Comparison of ENCODE assay signal across 15 cellular contexts in the genomic region with DNA sequence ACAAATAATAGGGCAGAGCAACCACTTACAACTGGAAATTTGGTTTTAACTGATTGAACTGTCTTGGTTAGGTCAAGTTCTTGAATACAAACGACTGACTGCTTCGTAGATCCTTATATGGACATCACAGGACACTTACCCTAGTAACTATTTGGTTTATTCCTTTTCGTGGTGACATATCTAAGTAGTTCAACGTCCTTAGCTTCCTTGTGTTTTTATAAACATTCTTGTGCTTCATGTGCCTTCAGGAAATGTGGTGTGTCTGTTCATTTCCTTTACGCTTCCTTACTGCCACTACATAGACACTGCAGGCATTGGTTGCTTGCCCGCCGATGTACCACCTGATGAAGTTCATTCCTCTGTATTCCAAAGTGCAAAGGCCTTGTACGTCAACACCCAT. TPM values are rescaled to one million over a fixed set of nuclear protein-coding genes. Genes with fewer than 3 reads are reported as not detected.
DNase-seq lines count a peak whose midpoint lies in the region; ATAC-seq and TF ChIP-seq lines count a peak whose summit lies in the region.
"Had no signal": no experiment of that assay in that cellular context is flagged by ENCODE, and none has a peak within 500 bp of the region (broad histone marks: within the 10 kb centered on the region; RNA-seq: fewer than 3 reads in every experiment).

No MANE protein-coding gene starts in this region.

- no peaks in the 10 kb centered on the region for H3K9me3 ChIP-seq in sigmoid colon
- H3K9me3 ChIP-seq: ovary, thyroid gland had no signal

- TF ChIP-seq POLR2A in sigmoid colon (IDR thresholded peaks at IDR 0.05) = no peak

- intact Hi-C loops in activated naive CD4-positive, alpha-beta T cell treated with anti-CD3 and anti-CD28 coated beads for 36 hours (cut with micrococcal nuclease) = no loop called here
- intact Hi-C loops in sigmoid colon (cut with DNase I) = no loop called here

- H3K4me1 Mint-ChIP-seq in activated naive CD4-positive, alpha-beta T cell treated with anti-CD3 and anti-CD28 coated beads for 36 hours (ENCODE audit: low read depth) = peaks cover 54% of the 10 kb centered on the region
- H3K4me1 Mint-ChIP-seq in T-cell = peaks cover 48 to 75% (median 71%) of the 10 kb centered on the region in 3 donors
- H3K4me1 Mint-ChIP-seq in endothelial cell (ENCODE audit: unreplicated experiment) = peaks cover 24% of the 10 kb centered on the region

- ATAC-seq in T-cell (replicated peaks in 1 of 4) (peak; percentile 54 to 93 (median 70)), GM18873 (IDR thresholded peaks at IDR 0.05; ENCODE audit: low FRiP score, unreplicated experiment) (no peak)

- H3K27ac ChIP-seq in sigmoid colon = peak overlapping the region in 3 of 4 donors; percentile 31 to 47 (median 47)
- H3K27ac ChIP-seq: ovary, SK-N-MC, thyroid gland had no signal

- peaks cover 0 to 35% (median 12%) of the 10 kb centered on the region in 4 donors for H3K36me3 ChIP-seq in sigmoid colon
- H3K36me3 ChIP-seq: ovary had no signal

- TF ChIP-seq CTCF in endothelial cell (IDR thresholded peaks at IDR 0.05; ENCODE audit: unreplicated experiment) = no peak
- no peak for TF ChIP-seq CTCF in sigmoid colon (IDR thresholded peaks at IDR 0.05)

- DNase-seq in activated naive CD4-positive, alpha-beta T cell treated with anti-CD3 and anti-CD28 coated beads for 36 hours = no peak
- no peak for DNase-seq in activated naive CD4-positive, alpha-beta T cell treated with Interleukin-2 at 50 U/mL for 16 hours
- DNase-seq in T-cell = peak in 30 of 34 experiments; percentile 24 to 71 (median 49)
- DNase-seq in endothelial cell (ENCODE audit: low spot score) = no peak
- peak; percentile 46 for DNase-seq in sigmoid colon
- DNase-seq in kidney glomerular epithelial cell (lab: John Stamatoyannopoulos, UW) = no peak
- no peak for DNase-seq in ureter (ENCODE audit: low spot score)
- DNase-seq: activated CD4-positive, alpha-beta T cell treated with anti-CD3 and anti-CD28 coated beads for 1 hour; MV-4-11; NCI-H226; ovary; thyroid gland had no signal

- H3K27me3 ChIP-seq in sigmoid colon = no peaks in the 10 kb centered on the region
- H3K27me3 ChIP-seq: ovary, thyroid gland had no signal

- H3K36me3 Mint-ChIP-seq in activated naive CD4-positive, alpha-beta T cell treated with anti-CD3 and anti-CD28 coated beads for 36 hours (ENCODE audit: low read depth) = peaks cover 25% of the 10 kb centered on the region
- H3K36me3 Mint-ChIP-seq in T-cell (peaks cover 35% of the 10 kb centered on the region), endothelial cell (ENCODE audit: low read depth, unreplicated experiment) (peaks cover 14% of the 10 kb centered on the region)

- TF ChIP-seq EP300 in sigmoid colon (IDR thresholded peaks at IDR 0.05) = no peak

- H3K4me3 Mint-ChIP-seq in activated naive CD4-positive, alpha-beta T cell treated with anti-CD3 and anti-CD28 coated beads for 36 hours = no peak overlapping the region
- H3K4me3 Mint-ChIP-seq in T-cell (peak overlapping the region; percentile 8 to 61 (median 31)), endothelial cell (ENCODE audit: unreplicated experiment) (no peak overlapping the region)

- H3K9me3 Mint-ChIP-seq in activated naive CD4-positive, alpha-beta T cell treated with anti-CD3 and anti-CD28 coated beads for 36 hours = no peaks in the 10 kb centered on the region
- no peaks in the 10 kb centered on the region for H3K9me3 Mint-ChIP-seq in T-cell
- H3K9me3 Mint-ChIP-seq in endothelial cell (ENCODE audit: unreplicated experiment) = no peaks in the 10 kb centered on the region

- 45 to 65% methylated on average over 8 of the region's 8 CpGs for WGBS in sigmoid colon, 2 donors

- H3K27ac Mint-ChIP-seq in activated naive CD4-positive, alpha-beta T cell treated with anti-CD3 and anti-CD28 coated beads for 36 hours = peak overlapping the region; percentile 12
- H3K27ac Mint-ChIP-seq in T-cell = peak overlapping the region; percentile 81 to 90
- peak overlapping the region; percentile 80 for H3K27ac Mint-ChIP-seq in endothelial cell (ENCODE audit: unreplicated experiment)

- H3K27me3 Mint-ChIP-seq in activated naive CD4-positive, alpha-beta T cell treated with anti-CD3 and anti-CD28 coated beads for 36 hours (ENCODE audit: low read depth) = no peaks in the 10 kb centered on the region
- H3K27me3 Mint-ChIP-seq in T-cell (no peaks in the 10 kb centered on the region), endothelial cell (ENCODE audit: unreplicated experiment) (no peaks in the 10 kb centered on the region)

- no peak overlapping the region for H3K4me3 ChIP-seq in sigmoid colon
- H3K4me3 ChIP-seq: lung, ovary, SK-N-MC, thyroid gland had no signal

- POLR2A ChIA-PET in T-cell (lab: Charles Lee) = interaction anchor here in 1 of 2 donors (0.5 kb wide), 1 partner anchor 220 kb away, joined by 5 read pairs; no protein-coding TSS in a partner anchor

- CTCF ChIA-PET in activated naive CD4-positive, alpha-beta T cell treated with anti-CD3 and anti-CD28 coated beads for 36 hours (lab: Charles Lee) = interaction anchor here (0.7 to 1.7 kb wide), 7 partner anchors 9 to 193 kb away, joined by 3 to 10 read pairs (median 4); no protein-coding TSS in a partner anchor
- CTCF ChIA-PET in T-cell (lab: Charles Lee) = interaction anchor here (0.5 to 1.9 kb wide), 10 partner anchors 10 to 283 kb away, joined by 3 to 10 read pairs (median 3); no protein-coding TSS in a partner anchor

- H3K4me1 ChIP-seq in sigmoid colon = peaks cover 0 to 42% (median 29%) of the 10 kb centered on the region in 4 donors

RNA-seq across cellular contexts. Expression of gene USP10, which starts 59.3 kb away (rescaled TPM):
- 10 to 100 TPM; 93.9 to 95.2 TPM for total RNA-seq in activated naive CD4-positive, alpha-beta T cell treated with anti-CD3 and anti-CD28 coated beads for 36 hours
- 100 to 1,000 TPM in 3 of 5 donors, 10 to 100 TPM in 2; 80.4 to 122 (median 104) TPM for total RNA-seq in T-cell
- 81.2 TPM for total RNA-seq in endothelial cell (ENCODE audit: unreplicated experiment)
- 10 to 100 TPM; 43.9 to 64.3 (median 53.1) TPM for total RNA-seq in sigmoid colon
- 10 to 100 TPM; 17.1 to 36.7 (median 31.2) TPM for polyA plus RNA-seq in sigmoid colon
- total RNA-seq in ureter = 103 TPM

Comparison
In these comparisons a context has a peak if more than half of its experiments do, and no peak if none do; other contexts are left out.
1. DNase-seq: peak in T-cell (30 of 34) and sigmoid colon (single experiment); none in activated naive CD4-positive, alpha-beta T cell treated with anti-CD3 and anti-CD28 coated beads for 36 hours (single experiment), activated naive CD4-positive, alpha-beta T cell treated with Interleukin-2 at 50 U/mL for 16 hours (single experiment), endothelial cell (single experiment), kidney glomerular epithelial cell (single experiment) and ureter (single experiment).
2. H3K27ac Mint-ChIP-seq: peak in every context shown above with its lines; median percentile 86 in T-cell; 80 in endothelial cell; 12 in activated naive CD4-positive, alpha-beta T cell treated with anti-CD3 and anti-CD28 coated beads for 36 hours.
3. H3K4me3 Mint-ChIP-seq: peak in T-cell (3 of 3); none in activated naive CD4-positive, alpha-beta T cell treated with anti-CD3 and anti-CD28 coated beads for 36 hours (single experiment) and endothelial cell (single experiment).